In genomic region chr7:157136372-157136771, GRCh38 we compare ENCODE assay signal across 1 cellular context.
TF ChIP-seq lines count a peak whose summit lies in the region.

No MANE protein-coding gene starts in this region.

TF ChIP-seq in K562, 482 proteins besides CTCF, POLR2A, EP300 and RAD21 (continued from another document and continues in another):
- TF ChIP-seq CREB3 (tag; conservative IDR thresholded peaks at IDR 0.05; ENCODE audit: low read depth) (peak; percentile 61; the same call in 1 of the 2 replicates), CBX5 (IDR thresholded peaks at IDR 0.05; ENCODE audit: borderline replicate concordance, low read depth) (no peak), CHAMP1 (IDR thresholded peaks at IDR 0.05) (no peak), HNRNPH1 (optimal IDR thresholded peaks at IDR 0.05; ENCODE audit: low read depth, low read length) (no peak), HIVEP1 (CRISPR knock-in tag; IDR thresholded peaks at IDR 0.05) (no peak), SAP30 (IDR thresholded peaks at IDR 0.05; ENCODE audit: borderline replicate concordance, insufficient read depth, low read depth, low read length, poor library complexity, severe bottlenecking) (no peak), MAFF (IDR thresholded peaks at IDR 0.05; ENCODE audit: low read length) (peak; percentile 80), USF2 (CRISPR knock-in tag; IDR thresholded peaks at IDR 0.05) (no peak), MBD1 (CRISPR knock-in tag; IDR thresholded peaks at IDR 0.05) (no peak), ZNF639 (CRISPR knock-in tag; conservative IDR thresholded peaks at IDR 0.05 in 1 of 2, IDR thresholded peaks at IDR 0.05 in 1 of 2) (peak in 1 of 2 experiments; percentile 62; a peak in 1 of 4 replicates), SMARCE1 (IDR thresholded peaks at IDR 0.05) (peak; percentile 35; the same call in 1 of the 2 replicates), ZNF592 (IDR thresholded peaks at IDR 0.05) (peak; percentile 92), MCM7 (IDR thresholded peaks at IDR 0.05) (no peak), E2F1 (CRISPR knock-in tag; IDR thresholded peaks at IDR 0.05) (no peak), EGR1 (conservative IDR thresholded peaks at IDR 0.05) (no peak), CEBPG (CRISPR knock-in tag; IDR thresholded peaks at IDR 0.05) (no peak), CEBPG (tag; conservative IDR thresholded peaks at IDR 0.05 in 1 of 2, IDR thresholded peaks at IDR 0.05 in 1 of 2) (peak; percentile 40; a peak in 2 of 4 replicates), ZNF280A (IDR thresholded peaks at IDR 0.05; ENCODE audit: low read depth, partially characterized antibody) (no peak), TRIM25 (IDR thresholded peaks at IDR 0.05; ENCODE audit: borderline replicate concordance) (no peak), BRD4 (IDR thresholded peaks at IDR 0.05) (no peak), SMAD4 (CRISPR knock-in tag; conservative IDR thresholded peaks at IDR 0.05) (peak; percentile 38; the same call in 1 of the 2 replicates), SUPT5H (IDR thresholded peaks at IDR 0.05) (no peak), ZNF766 (CRISPR knock-in tag; conservative IDR thresholded peaks at IDR 0.05) (no peak), ARID3A (IDR thresholded peaks at IDR 0.05; ENCODE audit: borderline replicate concordance, low read depth, low read length) (no peak), ATF3 (IDR thresholded peaks at IDR 0.05) (peak; percentile 30; the same call in 1 of the 2 replicates), ATF3 (CRISPR knock-in tag; conservative IDR thresholded peaks at IDR 0.05) (no peak), ZNF124 (CRISPR knock-in tag; IDR thresholded peaks at IDR 0.05) (no peak), POLR3A (IDR thresholded peaks at IDR 0.05; ENCODE audit: borderline replicate concordance, extremely low read depth, insufficient read depth, insufficient read length) (no peak), E4F1 (CRISPR knock-in tag; IDR thresholded peaks at IDR 0.05; ENCODE audit: borderline replicate concordance) (no peak), SAFB2 (IDR thresholded peaks at IDR 0.05; ENCODE audit: borderline replicate concordance, low read depth, low read length, severe bottlenecking) (no peak), ZNF174 (CRISPR knock-in tag; IDR thresholded peaks at IDR 0.05) (no peak), RCOR1 (IDR thresholded peaks at IDR 0.05; ENCODE audit: borderline replicate concordance in 1 of 2, low read depth in 2 of 2, low read length in 2 of 2) (no peak), NFE2 (IDR thresholded peaks at IDR 0.05; ENCODE audit: low read depth) (peak; percentile 93), ZNF785 (CRISPR knock-in tag; IDR thresholded peaks at IDR 0.05) (no peak), ZFP30 (CRISPR knock-in tag; IDR thresholded peaks at IDR 0.05; ENCODE audit: borderline replicate concordance) (no peak), RBM39 (optimal IDR thresholded peaks at IDR 0.05; ENCODE audit: low read depth, low read length) (no peak)
